Comparison of ENCODE assay signal across 30 cellular contexts in the genomic region with DNA sequence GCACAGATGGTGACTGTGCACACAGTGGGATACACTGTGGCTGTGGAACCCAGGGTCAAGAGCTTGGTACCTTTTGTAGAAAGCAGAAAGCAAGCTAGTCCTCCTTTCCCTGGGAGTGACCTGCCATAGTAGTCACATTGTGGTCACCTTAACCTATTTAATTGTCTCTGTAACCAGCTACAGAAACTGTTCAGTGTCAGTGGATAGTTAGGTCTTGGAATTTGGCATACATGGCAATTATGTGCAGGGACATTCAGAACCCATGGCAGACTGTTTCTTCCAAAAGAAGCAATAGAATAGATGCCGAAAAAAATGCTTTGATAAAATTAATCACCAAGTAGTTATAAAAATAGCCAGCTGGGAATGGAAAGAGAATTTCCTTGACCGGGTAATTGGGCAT.
"Had no signal": no experiment of that assay in that cellular context is flagged by ENCODE, and none has a peak within 500 bp of the region (broad histone marks: within the 10 kb centered on the region; RNA-seq: fewer than 3 reads in every experiment).

No MANE protein-coding gene starts in this region.

- DNase-seq: central memory CD4-positive, alpha-beta T cell; effector CD8-positive, alpha-beta T cell; endodermal cell; foreskin fibroblast; gastrocnemius medialis; hypothalamus; immature natural killer cell; islet precursor cell; kidney glomerular epithelial cell; mammary epithelial cell; mesendoderm; midbrain; natural killer cell; occipital lobe; ovary; posterior cingulate gyrus; psoas muscle; right lobe of liver; stimulated activated CD4-positive, alpha-beta T cell treated with anti-CD3 and anti-CD28 coated beads, Interleukin-12 subunit alpha, Interleukin-12 subunit beta, amount 100 ng/mL, for 4 hours; stimulated activated CD4-positive, alpha-beta T cell treated with anti-CD3 and anti-CD28 coated beads, Interleukin-1b, Interleukin-23, amount 100 ng/mL, for 48 hours; stimulated activated CD4-positive, alpha-beta T cell treated with anti-CD3 and anti-CD28 coated beads, Interleukin-4, amount 100 ng/mL, for 1 hour; stimulated activated naive CD4-positive, alpha-beta T cell treated with Interleukin-2 at 50 U/mL for 16 hours; stomach; thyroid gland; trophoblast cell had no signal

- H3K4me3 ChIP-seq: gastrocnemius medialis, ovary, psoas muscle, right lobe of liver, smooth muscle cell, stomach, thyroid gland had no signal

- ATAC-seq: esophagus mucosa; gastrocnemius medialis; natural killer cell; psoas muscle; right lobe of liver; stimulated activated effector memory CD8-positive, alpha-beta T cell treated with anti-CD3 and anti-CD28 coated beads, Interleukin-12 subunit alpha, Interleukin-12 subunit beta, amount 100 ng/mL, for 72 hours had no signal

- H3K4me1 ChIP-seq: psoas muscle, right lobe of liver, stomach, thyroid gland had no signal

- H3K9me3 ChIP-seq: gastrocnemius medialis, ovary, psoas muscle, right lobe of liver, stomach, thyroid gland had no signal

- H3K27me3 ChIP-seq: gastrocnemius medialis, right lobe of liver, stomach, thyroid gland had no signal

- H3K36me3 ChIP-seq: ovary, right lobe of liver had no signal

- H3K4me2 ChIP-seq: smooth muscle cell had no signal

- FAIRE-seq: colon had no signal

- H3K27ac ChIP-seq: epithelial cell of prostate, gastrocnemius medialis, ovary, psoas muscle, right lobe of liver, stomach, thyroid gland had no signal
